In the genomic region with DNA sequence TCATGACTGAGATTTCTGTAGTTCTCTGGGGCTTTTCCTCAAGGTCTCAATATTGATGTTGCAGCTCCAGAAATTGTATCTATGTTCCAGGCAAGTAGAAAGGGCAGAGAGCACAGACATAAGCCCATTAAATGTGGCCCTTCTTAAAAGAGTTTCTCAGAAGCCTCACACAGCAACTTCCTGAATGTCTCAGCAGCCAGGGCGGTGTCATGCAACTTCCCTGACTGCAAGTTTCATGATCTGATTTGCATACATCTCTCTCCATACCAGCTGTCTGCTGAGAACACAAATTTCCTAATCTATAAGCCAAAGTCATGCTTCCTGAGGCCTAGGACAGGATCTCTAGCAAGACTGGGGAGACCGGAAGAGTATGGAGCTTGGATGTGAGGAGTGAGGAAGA, we compare ENCODE assay signal across 1 cellular context.
TF ChIP-seq lines count a peak whose summit lies in the region.

No MANE protein-coding gene starts in this region.

TF ChIP-seq in HepG2, 621 proteins besides CTCF, POLR2A, EP300 and RAD21 (continued from another document):
- TF ChIP-seq, protein P1, sequence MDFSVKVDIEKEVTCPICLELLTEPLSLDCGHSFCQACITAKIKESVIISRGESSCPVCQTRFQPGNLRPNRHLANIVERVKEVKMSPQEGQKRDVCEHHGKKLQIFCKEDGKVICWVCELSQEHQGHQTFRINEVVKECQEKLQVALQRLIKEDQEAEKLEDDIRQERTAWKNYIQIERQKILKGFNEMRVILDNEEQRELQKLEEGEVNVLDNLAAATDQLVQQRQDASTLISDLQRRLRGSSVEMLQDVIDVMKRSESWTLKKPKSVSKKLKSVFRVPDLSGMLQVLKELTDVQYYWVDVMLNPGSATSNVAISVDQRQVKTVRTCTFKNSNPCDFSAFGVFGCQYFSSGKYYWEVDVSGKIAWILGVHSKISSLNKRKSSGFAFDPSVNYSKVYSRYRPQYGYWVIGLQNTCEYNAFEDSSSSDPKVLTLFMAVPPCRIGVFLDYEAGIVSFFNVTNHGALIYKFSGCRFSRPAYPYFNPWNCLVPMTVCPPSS (IDR thresholded peaks at IDR 0.05), result no peak
- TF ChIP-seq ZBTB7B (CRISPR knock-in tag; IDR thresholded peaks at IDR 0.05), result no peak
- no peak for TF ChIP-seq KDM1A (CRISPR knock-in tag; IDR thresholded peaks at IDR 0.05)
- no peak for TF ChIP-seq SRF (IDR thresholded peaks at IDR 0.05; ENCODE audit: low read depth, low read length)
- no peak for TF ChIP-seq ZNF367 (CRISPR knock-in tag; IDR thresholded peaks at IDR 0.05; ENCODE audit: borderline replicate concordance)
